Comparison of ENCODE assay signal across 8 cellular contexts in genomic region chr5:110757118-110757729, GRCh38. TPM values are rescaled to one million over a fixed set of nuclear protein-coding genes. Genes with fewer than 3 reads are reported as not detected.
DNase-seq lines count a peak whose midpoint lies in the region; ATAC-seq, FAIRE-seq and TF ChIP-seq lines count a peak whose summit lies in the region.

No MANE protein-coding gene starts in this region.

- peak; percentile 95 for FAIRE-seq in G401.6 (lab: Jason Lieb, UNC)

- peaks cover 32% of the 10 kb centered on the region for H3K4me1 Mint-ChIP-seq in activated CD4-positive, alpha-beta memory T cell treated with anti-CD3 and anti-CD28 coated beads, Interleukin-2, amount 10 ng/mL, durations not matched to agents 7 days and 5 days

- H3K27ac ChIP-seq in upper lobe of right lung, result no peak overlapping the region

- H3K27me3 ChIP-seq in kidney epithelial cell (ENCODE audit: control insufficient read depth, insufficient read depth, low read length) (no peaks in the 10 kb centered on the region), upper lobe of right lung (no peaks in the 10 kb centered on the region)

- H3K4me1 ChIP-seq in upper lobe of right lung, result no peaks in the 10 kb centered on the region

- H3K36me3 ChIP-seq in kidney epithelial cell (ENCODE audit: control insufficient read depth, insufficient read depth, low read length), result no peaks in the 10 kb centered on the region
- peaks cover 68% of the 10 kb centered on the region for H3K36me3 ChIP-seq in upper lobe of right lung

- DNase-seq in AG09309 (ENCODE audit: low read depth) (no peak), NCI-H2171 (lab: John Stamatoyannopoulos, UW) (peak; percentile 2), astrocyte of the hippocampus (ENCODE audit: low read depth, low spot score) (peak; percentile 72), kidney epithelial cell (ENCODE audit: low read depth) (no peak), upper lobe of right lung (no peak)
- no peak for DNase-seq in activated CD4-positive, alpha-beta memory T cell treated with anti-CD3 and anti-CD28 coated beads, Interleukin-2, amount 10 ng/mL, durations not matched to agents 7 days and 5 days

- no peak overlapping the region for H3K27ac Mint-ChIP-seq in activated CD4-positive, alpha-beta memory T cell treated with anti-CD3 and anti-CD28 coated beads, Interleukin-2, amount 10 ng/mL, durations not matched to agents 7 days and 5 days

- H3K4me3 Mint-ChIP-seq in activated CD4-positive, alpha-beta memory T cell treated with anti-CD3 and anti-CD28 coated beads, Interleukin-2, amount 10 ng/mL, durations not matched to agents 7 days and 5 days, result no peak overlapping the region

- intact Hi-C loops in upper lobe of right lung (cut with DNase I), result no loop called here

- H3K27me3 Mint-ChIP-seq in activated CD4-positive, alpha-beta memory T cell treated with anti-CD3 and anti-CD28 coated beads, Interleukin-2, amount 10 ng/mL, durations not matched to agents 7 days and 5 days, result no peaks in the 10 kb centered on the region

- POLR2A ChIA-PET in activated CD4-positive, alpha-beta memory T cell treated with anti-CD3 and anti-CD28 coated beads, Interleukin-2, amount 10 ng/mL, durations not matched to agents 7 days and 5 days (lab: Charles Lee), result interaction anchor here (1.3 kb wide), 1 partner anchor 19 kb away, joined by 4 read pairs; the partner anchor contains the start of gene SLC25A46

- H3K4me3 ChIP-seq in AG09309 (ENCODE audit: control insufficient read depth, low read depth, low read length), result no peak overlapping the region
- H3K4me3 ChIP-seq in kidney epithelial cell (ENCODE audit: low read depth, low read length), result no peak overlapping the region
- H3K4me3 ChIP-seq in upper lobe of right lung, result no peak overlapping the region

- CTCF ChIA-PET in activated CD4-positive, alpha-beta memory T cell treated with anti-CD3 and anti-CD28 coated beads, Interleukin-2, amount 10 ng/mL, durations not matched to agents 7 days and 5 days (lab: Charles Lee), result interaction anchor here (0.7 to 2.2 kb wide), 4 partner anchors 16 to 521 kb away, joined by 3 to 9 read pairs (median 6); partner anchors contain the start of gene WDR36

- ATAC-seq in upper lobe of right lung (peak; percentile 80), HG03432 (IDR thresholded peaks at IDR 0.05; ENCODE audit: unreplicated experiment) (no peak)

- no peaks in the 10 kb centered on the region for H3K9me3 ChIP-seq in upper lobe of right lung

- H3K36me3 Mint-ChIP-seq in activated CD4-positive, alpha-beta memory T cell treated with anti-CD3 and anti-CD28 coated beads, Interleukin-2, amount 10 ng/mL, durations not matched to agents 7 days and 5 days (ENCODE audit: low read depth), result peaks cover 31% of the 10 kb centered on the region

- no peaks in the 10 kb centered on the region for H3K9me3 Mint-ChIP-seq in activated CD4-positive, alpha-beta memory T cell treated with anti-CD3 and anti-CD28 coated beads, Interleukin-2, amount 10 ng/mL, durations not matched to agents 7 days and 5 days

- TF ChIP-seq CTCF in AG09309 (IDR thresholded peaks at IDR 0.05; ENCODE audit: control insufficient read depth, insufficient read depth, low read depth, low read length, missing control alignments) (peak; percentile 56), kidney epithelial cell (IDR thresholded peaks at IDR 0.05; ENCODE audit: insufficient read depth, low read length, poor library complexity, severe bottlenecking) (peak; percentile 59), upper lobe of right lung (IDR thresholded peaks at IDR 0.05) (peak; percentile 73)

RNA-seq across cellular contexts. Expression of gene SLC25A46, which starts 18.4 kb away (rescaled TPM):
- 53.6 and 54.9 TPM in 2 replicates for total RNA-seq in kidney epithelial cell
- total RNA-seq in upper lobe of right lung, result 39.0 TPM
- total RNA-seq in activated CD4-positive, alpha-beta memory T cell treated with anti-CD3 and anti-CD28 coated beads, Interleukin-2, amount 10 ng/mL, durations not matched to agents 7 days and 5 days, result 10 to 100 TPM; 43.2 to 45.0 TPM

RNA-seq across cellular contexts. Expression of gene TMEM232, which starts 30.8 kb away (rescaled TPM):
- 3.7 and 10.9 TPM in 2 replicates for total RNA-seq in kidney epithelial cell
- 3.6 TPM for total RNA-seq in upper lobe of right lung
- 1 to 10 TPM; 1.1 to 1.7 TPM for total RNA-seq in activated CD4-positive, alpha-beta memory T cell treated with anti-CD3 and anti-CD28 coated beads, Interleukin-2, amount 10 ng/mL, durations not matched to agents 7 days and 5 days

Comparison
In these comparisons a context has a peak if more than half of its experiments do, and no peak if none do; other contexts are left out.
1. DNase-seq: peak in NCI-H2171 (single experiment) and astrocyte of the hippocampus (single experiment); none in AG09309 (single experiment), kidney epithelial cell (single experiment), upper lobe of right lung (single experiment) and activated CD4-positive, alpha-beta memory T cell treated with anti-CD3 and anti-CD28 coated beads, Interleukin-2, amount 10 ng/mL, durations not matched to agents 7 days and 5 days (single experiment).
2. Peak in every context shown above with its lines, with median percentiles within 50 percentile points of each other: CTCF ChIP-seq.